13 cellular contexts compared by ENCODE assay signal in genomic region chr22:41354979-41355378, GRCh38. TPM values are rescaled to one million over a fixed set of nuclear protein-coding genes. Genes with fewer than 3 reads are reported as not detected.
DNase-seq lines count a peak whose midpoint lies in the region; ATAC-seq and TF ChIP-seq lines count a peak whose summit lies in the region.
"Had no signal": no experiment of that assay in that cellular context is flagged by ENCODE, and none has a peak within 500 bp of the region (broad histone marks: within the 10 kb centered on the region; RNA-seq: fewer than 3 reads in every experiment).

No MANE protein-coding gene starts in this region.

- H3K4me3 Mint-ChIP-seq in activated naive CD8-positive, alpha-beta T cell treated with anti-CD3 and anti-CD28 coated beads, Interleukin-2, amount 50 U/mL, for 24 hours = peak overlapping the region; percentile 20
- no peak overlapping the region for H3K4me3 Mint-ChIP-seq in activated naive CD8-positive, alpha-beta T cell treated with anti-CD3 and anti-CD28 coated beads for 36 hours
- no peak overlapping the region for H3K4me3 Mint-ChIP-seq in brain
- H3K4me3 Mint-ChIP-seq in progenitor cell of endocrine pancreas (ENCODE audit: low read depth) = no peak overlapping the region
- H3K4me3 Mint-ChIP-seq: CD8-positive, alpha-beta memory T cell; IgD-negative memory B cell had no signal

- no peaks in the 10 kb centered on the region for H3K27me3 Mint-ChIP-seq in activated naive CD8-positive, alpha-beta T cell treated with anti-CD3 and anti-CD28 coated beads, Interleukin-2, amount 50 U/mL, for 24 hours
- no peaks in the 10 kb centered on the region for H3K27me3 Mint-ChIP-seq in activated naive CD8-positive, alpha-beta T cell treated with anti-CD3 and anti-CD28 coated beads for 36 hours
- no peaks in the 10 kb centered on the region for H3K27me3 Mint-ChIP-seq in brain
- no peaks in the 10 kb centered on the region for H3K27me3 Mint-ChIP-seq in progenitor cell of endocrine pancreas
- H3K27me3 Mint-ChIP-seq: CD8-positive, alpha-beta memory T cell; IgD-negative memory B cell had no signal

- TF ChIP-seq CTCF in brain (conservative IDR thresholded peaks at IDR 0.05) (no peak), progenitor cell of endocrine pancreas (IDR thresholded peaks at IDR 0.05; ENCODE audit: unreplicated experiment) (no peak)

- DNase-seq in activated naive CD8-positive, alpha-beta T cell treated with anti-CD3 and anti-CD28 coated beads, Interleukin-2, amount 50 U/mL, for 24 hours = no peak
- no peak for DNase-seq in activated naive CD8-positive, alpha-beta T cell treated with anti-CD3 and anti-CD28 coated beads for 36 hours
- no peak for DNase-seq in progenitor cell of endocrine pancreas (ENCODE audit: low spot score, unreplicated experiment)
- DNase-seq in DMS153 (lab: John Stamatoyannopoulos, UW) = no peak
- DNase-seq in NCI-H2227 treated with DMSO at 0.1 percent for 48 hours (lab: John Stamatoyannopoulos, UW) = no peak
- DNase-seq in kidney tubule cell (ENCODE audit: low spot score) = no peak
- DNase-seq: 8988T; AML-193; Caco-2; CD8-positive, alpha-beta memory T cell had no signal

- H3K27ac Mint-ChIP-seq in activated naive CD8-positive, alpha-beta T cell treated with anti-CD3 and anti-CD28 coated beads, Interleukin-2, amount 50 U/mL, for 24 hours = no peak overlapping the region
- H3K27ac Mint-ChIP-seq in activated naive CD8-positive, alpha-beta T cell treated with anti-CD3 and anti-CD28 coated beads for 36 hours = no peak overlapping the region
- H3K27ac Mint-ChIP-seq in brain = peak overlapping the region in 3 of 5 experiments; percentile 10 to 32 (median 19)
- H3K27ac Mint-ChIP-seq in progenitor cell of endocrine pancreas = peak overlapping the region; percentile 47
- H3K27ac Mint-ChIP-seq: CD8-positive, alpha-beta memory T cell; IgD-negative memory B cell had no signal

- ATAC-seq in activated naive CD8-positive, alpha-beta T cell treated with anti-CD3 and anti-CD28 coated beads, Interleukin-2, amount 50 U/mL, for 24 hours = no peak
- ATAC-seq: HCT116 had no signal

- peaks cover 18% of the 10 kb centered on the region for H3K36me3 Mint-ChIP-seq in activated naive CD8-positive, alpha-beta T cell treated with anti-CD3 and anti-CD28 coated beads, Interleukin-2, amount 50 U/mL, for 24 hours (ENCODE audit: low read depth)
- peaks cover 12% of the 10 kb centered on the region for H3K36me3 Mint-ChIP-seq in activated naive CD8-positive, alpha-beta T cell treated with anti-CD3 and anti-CD28 coated beads for 36 hours
- H3K36me3 Mint-ChIP-seq in brain = peaks cover 40% of the 10 kb centered on the region
- H3K36me3 Mint-ChIP-seq in progenitor cell of endocrine pancreas (ENCODE audit: insufficient read depth) = peaks cover 22% of the 10 kb centered on the region

- no peaks in the 10 kb centered on the region for H3K9me3 Mint-ChIP-seq in activated naive CD8-positive, alpha-beta T cell treated with anti-CD3 and anti-CD28 coated beads, Interleukin-2, amount 50 U/mL, for 24 hours
- H3K9me3 Mint-ChIP-seq in activated naive CD8-positive, alpha-beta T cell treated with anti-CD3 and anti-CD28 coated beads for 36 hours = no peaks in the 10 kb centered on the region
- H3K9me3 Mint-ChIP-seq in brain (no peaks in the 10 kb centered on the region), progenitor cell of endocrine pancreas (ENCODE audit: low read depth) (no peaks in the 10 kb centered on the region)
- H3K9me3 Mint-ChIP-seq: CD8-positive, alpha-beta memory T cell; IgD-negative memory B cell had no signal

- H3K4me1 Mint-ChIP-seq in activated naive CD8-positive, alpha-beta T cell treated with anti-CD3 and anti-CD28 coated beads, Interleukin-2, amount 50 U/mL, for 24 hours = no peaks in the 10 kb centered on the region
- no peaks in the 10 kb centered on the region for H3K4me1 Mint-ChIP-seq in activated naive CD8-positive, alpha-beta T cell treated with anti-CD3 and anti-CD28 coated beads for 36 hours
- H3K4me1 Mint-ChIP-seq in brain = no peaks in the 10 kb centered on the region
- peaks cover 8% of the 10 kb centered on the region for H3K4me1 Mint-ChIP-seq in progenitor cell of endocrine pancreas (ENCODE audit: low read depth)
- H3K4me1 Mint-ChIP-seq: CD8-positive, alpha-beta memory T cell had no signal

RNA-seq across cellular contexts. Expression of gene TEF, which starts 26.8 kb away (rescaled TPM):
- total RNA-seq in activated naive CD8-positive, alpha-beta T cell treated with anti-CD3 and anti-CD28 coated beads for 36 hours = 1 to 10 TPM; 2.6 to 2.8 TPM
- 27.3 TPM for polyA plus RNA-seq in brain (ENCODE audit: insufficient read depth, low read depth, low replicate concordance)
- 11.4 and 11.5 TPM in 2 replicates for total RNA-seq in progenitor cell of endocrine pancreas

RNA-seq across cellular contexts. Expression of gene ZC3H7B, which starts 53.7 kb away (rescaled TPM):
- 10 to 100 TPM; 58.8 to 59.9 TPM for total RNA-seq in activated naive CD8-positive, alpha-beta T cell treated with anti-CD3 and anti-CD28 coated beads for 36 hours
- 80.8 TPM for polyA plus RNA-seq in brain (ENCODE audit: insufficient read depth, low read depth, low replicate concordance)
- 77.3 and 83.4 TPM in 2 replicates for total RNA-seq in progenitor cell of endocrine pancreas

Comparison
In these comparisons a context has a peak if more than half of its experiments do, and no peak if none do; other contexts are left out.
1. H3K27ac Mint-ChIP-seq: peak in brain (3 of 5) and progenitor cell of endocrine pancreas (single experiment); none in activated naive CD8-positive, alpha-beta T cell treated with anti-CD3 and anti-CD28 coated beads, Interleukin-2, amount 50 U/mL, for 24 hours (single experiment) and activated naive CD8-positive, alpha-beta T cell treated with anti-CD3 and anti-CD28 coated beads for 36 hours (single experiment).